ENCODE assay signal across 12 cellular contexts in genomic region chr15:50262533-50262932, GRCh38. TPM values are rescaled to one million over a fixed set of nuclear protein-coding genes. Genes with fewer than 3 reads are reported as not detected.
DNase-seq lines count a peak whose midpoint lies in the region; ATAC-seq, FAIRE-seq and TF ChIP-seq lines count a peak whose summit lies in the region.
"Had no signal": no experiment of that assay in that cellular context is flagged by ENCODE, and none has a peak within 500 bp of the region (broad histone marks: within the 10 kb centered on the region; RNA-seq: fewer than 3 reads in every experiment).

No MANE protein-coding gene starts in this region.

- POLR2A ChIA-PET in GM10248 (lab: Yijun Ruan, JAX) = no interaction called here

- ATAC-seq in central memory CD8-positive, alpha-beta T cell (replicated peaks; ENCODE audit: extremely low read depth, poor library complexity, severe bottlenecking) = peak; percentile 85
- ATAC-seq in GM18861 (IDR thresholded peaks at IDR 0.05; ENCODE audit: unreplicated experiment) = no peak

- peak overlapping the region; percentile 87 for H3K27ac Mint-ChIP-seq in central memory CD8-positive, alpha-beta T cell (ENCODE audit: low read depth)
- H3K27ac Mint-ChIP-seq in glutamatergic neuron (ENCODE audit: unreplicated experiment) = no peak overlapping the region

- CTCF ChIA-PET in GM10248 (lab: Yijun Ruan, JAX) = interaction anchor here (0.9 to 2.2 kb wide), 3 partner anchors 8 to 31 kb away, joined by 3 to 8 read pairs (median 3); no protein-coding TSS in a partner anchor

- H3K4me3 ChIP-seq in Jurkat, Clone E6-1 (ENCODE audit: low read length) = no peak overlapping the region

- peaks cover 41% of the 10 kb centered on the region for H3K4me1 Mint-ChIP-seq in central memory CD8-positive, alpha-beta T cell
- H3K4me1 Mint-ChIP-seq in glutamatergic neuron (ENCODE audit: low read depth, unreplicated experiment) = no peaks in the 10 kb centered on the region

- TF ChIP-seq CTCF in glutamatergic neuron (IDR thresholded peaks at IDR 0.05; ENCODE audit: partially characterized antibody, unreplicated experiment) (no peak), GM10248 (IDR thresholded peaks at IDR 0.05; ENCODE audit: control extremely low read depth, extremely low read depth, low read depth, missing control alignments) (no peak)

- peak; percentile 51 for DNase-seq in Jurkat, Clone E6-1 (ENCODE audit: low read depth, low spot score)
- peak; percentile 48 to 67 for DNase-seq in activated CD4-positive, alpha-beta T cell treated with anti-CD3 and anti-CD28 coated beads, Interleukin-2, amount 50 U/mL, for 48 hours
- DNase-seq in central memory CD8-positive, alpha-beta T cell (ENCODE audit: low spot score in 2 of 2) = peak in 1 of 2 donors; percentile 76
- DNase-seq in stimulated activated CD8-positive, alpha-beta memory T cell treated with anti-CD3 and anti-CD28 coated beads, Interleukin-12 subunit alpha, Interleukin-12 subunit beta, amount 100 ng/mL, for 4 hours (ENCODE audit: low read depth) = peak; percentile 24
- DNase-seq in frontal cortex (ENCODE audit: low spot score in 2 of 2) = no peak
- DNase-seq in glutamatergic neuron = no peak
- no peak for DNase-seq in GM10248 (ENCODE audit: extremely low spot score)
- DNase-seq: NCI-H2227 treated with DMSO at 0.1 percent for 48 hours had no signal

- no peaks in the 10 kb centered on the region for H3K27me3 Mint-ChIP-seq in central memory CD8-positive, alpha-beta T cell
- H3K27me3 Mint-ChIP-seq in glutamatergic neuron (ENCODE audit: unreplicated experiment) = no peaks in the 10 kb centered on the region

- H3K9me3 Mint-ChIP-seq in central memory CD8-positive, alpha-beta T cell = no peaks in the 10 kb centered on the region
- no peaks in the 10 kb centered on the region for H3K9me3 Mint-ChIP-seq in glutamatergic neuron (ENCODE audit: unreplicated experiment)

- peak overlapping the region; percentile 19 for H3K4me3 Mint-ChIP-seq in central memory CD8-positive, alpha-beta T cell
- H3K4me3 Mint-ChIP-seq in glutamatergic neuron (ENCODE audit: unreplicated experiment) = no peak overlapping the region
- H3K4me3 Mint-ChIP-seq: IgD-negative memory B cell had no signal

- H3K36me3 Mint-ChIP-seq in central memory CD8-positive, alpha-beta T cell (ENCODE audit: insufficient read depth) = peaks cover 11% of the 10 kb centered on the region
- H3K36me3 Mint-ChIP-seq in glutamatergic neuron (ENCODE audit: unreplicated experiment) = no peaks in the 10 kb centered on the region

- FAIRE-seq in frontal cortex (lab: Jason Lieb, UNC) = no peak
- FAIRE-seq: D721Med had no signal

RNA-seq across cellular contexts. Expression of gene HDC, which starts 3.0 kb away (rescaled TPM):
- 4.1 TPM for polyA plus RNA-seq in Jurkat, Clone E6-1 (2012; ENCODE audit: insufficient read depth, insufficient read length)
- under 0.01 TPM for total RNA-seq in frontal cortex
- total RNA-seq in glutamatergic neuron (ENCODE audit: unreplicated experiment) = not detected
- total RNA-seq: RPMI7951 had no signal
- polyA plus RNA-seq: IgD-negative memory B cell had no signal

Comparison
In these comparisons a context has a peak if more than half of its experiments do, and no peak if none do; other contexts are left out.
1. DNase-seq: peak in Jurkat, Clone E6-1 (single experiment), activated CD4-positive, alpha-beta T cell treated with anti-CD3 and anti-CD28 coated beads, Interleukin-2, amount 50 U/mL, for 48 hours (2 of 2) and stimulated activated CD8-positive, alpha-beta memory T cell treated with anti-CD3 and anti-CD28 coated beads, Interleukin-12 subunit alpha, Interleukin-12 subunit beta, amount 100 ng/mL, for 4 hours (single experiment); none in frontal cortex (0 of 2), glutamatergic neuron (single experiment) and GM10248 (single experiment).